In the genomic region with DNA sequence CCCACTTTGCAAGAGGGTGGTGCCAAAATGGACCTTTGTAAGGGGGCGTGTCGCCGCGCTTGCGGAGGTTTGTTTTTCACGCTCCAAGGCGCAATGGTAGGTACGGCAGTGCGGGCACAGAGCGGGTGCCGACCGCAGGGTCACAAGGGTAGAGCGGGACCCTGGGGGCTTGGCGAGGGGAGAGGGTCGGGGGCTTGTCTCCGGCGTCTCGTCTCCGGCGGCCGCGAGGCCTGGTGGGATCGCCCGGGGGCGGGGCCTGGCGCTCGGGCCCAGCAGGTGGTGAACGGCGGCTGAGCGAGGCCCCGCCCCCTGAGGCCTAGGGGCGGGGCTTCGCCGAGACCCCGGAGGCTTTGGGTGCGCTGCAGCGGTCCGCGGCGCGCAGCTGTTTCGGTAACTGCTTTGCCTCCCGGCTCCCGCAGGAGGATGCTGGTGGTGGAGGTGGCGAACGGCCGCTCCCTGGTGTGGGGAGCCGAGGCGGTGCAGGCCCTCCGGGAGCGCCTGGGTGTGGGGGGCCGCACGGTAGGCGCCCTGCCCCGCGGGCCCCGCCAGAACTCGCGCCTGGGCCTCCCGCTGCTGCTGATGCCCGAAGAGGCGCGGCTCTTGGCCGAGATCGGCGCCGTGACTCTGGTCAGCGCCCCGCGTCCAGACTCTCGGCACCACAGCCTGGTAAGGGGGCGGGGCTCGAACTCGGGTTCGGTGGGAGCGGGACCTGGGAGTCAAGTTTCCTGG, we compare ENCODE assay signal across 8 cellular contexts. TPM values are rescaled to one million over a fixed set of nuclear protein-coding genes. Genes with fewer than 3 reads are reported as not detected.
DNase-seq lines count a peak whose midpoint lies in the region; ATAC-seq and TF ChIP-seq lines count a peak whose summit lies in the region.

A gene (plus strand): TSS at position 367 of the 729 bp plus-strand sequence. CDS start 57 bp downstream, at position 424.

- no peaks in the 10 kb centered on the region for H3K9me3 Mint-ChIP-seq in CD4-positive, CD25-positive, alpha-beta regulatory T cell

- H3K4me3 Mint-ChIP-seq in CD4-positive, CD25-positive, alpha-beta regulatory T cell, result peak within 1 kb of the TSS; percentile 95 to 97 (median 96)

- H3K4me1 Mint-ChIP-seq in CD4-positive, CD25-positive, alpha-beta regulatory T cell, result peaks cover 0 to 55% (median 26%) of the 10 kb centered on the region in 4 donors

- H3K36me3 ChIP-seq in CD4-positive, CD25-positive, alpha-beta regulatory T cell (ENCODE audit: control insufficient read depth, insufficient read depth, low read length), result peaks cover 7% of the 10 kb centered on the region

- H3K27me3 Mint-ChIP-seq in CD4-positive, CD25-positive, alpha-beta regulatory T cell, result no peaks in the 10 kb centered on the region

- DNase-seq in CD4-positive, CD25-positive, alpha-beta regulatory T cell, result peak in 2 of 3 donors; percentile 83 to 91
- DNase-seq in NCI-H748 treated with DMSO at 0.1 percent for 48 hours (lab: John Stamatoyannopoulos, UW) (peak; percentile 91), epithelial cell of esophagus (ENCODE audit: low read depth) (peak; percentile 86), mucosa of gallbladder (ENCODE audit: low spot score) (peak; percentile 88)
- peak in 2 of 3 experiments; percentile 81 to 82 for DNase-seq in activated CD8-positive, alpha-beta memory T cell treated with anti-CD3 and anti-CD28 coated beads for 48 hours (ENCODE audit: low read depth in 2 of 3, low spot score in 2 of 3)
- peak; percentile 64 for DNase-seq in stimulated activated CD8-positive, alpha-beta memory T cell treated with anti-CD3 and anti-CD28 coated beads, Interleukin-7, amount 100 ng/mL, for 24 hours (ENCODE audit: low read depth)

- peak; percentile 18 to 19 for ATAC-seq in CD4-positive, CD25-positive, alpha-beta regulatory T cell (ENCODE audit: low read depth in 2 of 2)
- ATAC-seq in GM19328 (IDR thresholded peaks at IDR 0.05; ENCODE audit: unreplicated experiment), result peak; percentile 17
- peak; percentile 29 for ATAC-seq in HG03457 (IDR thresholded peaks at IDR 0.05; ENCODE audit: unreplicated experiment)

- peak within 1 kb of the TSS; percentile 99 to 100 (median 99) for H3K27ac Mint-ChIP-seq in CD4-positive, CD25-positive, alpha-beta regulatory T cell

- H3K4me1 ChIP-seq in CD4-positive, CD25-positive, alpha-beta regulatory T cell (ENCODE audit: control insufficient read depth, insufficient read depth, low read length, poor library complexity, severe bottlenecking), result peaks cover 26% of the 10 kb centered on the region

- H3K4me3 ChIP-seq in CD4-positive, CD25-positive, alpha-beta regulatory T cell (ENCODE audit: low read depth, low read length), result peak within 1 kb of the TSS; percentile 69
- H3K4me3 ChIP-seq in epithelial cell of esophagus (ENCODE audit: low read length), result peak within 1 kb of the TSS; percentile 76

- H3K27me3 ChIP-seq in CD4-positive, CD25-positive, alpha-beta regulatory T cell (ENCODE audit: control insufficient read depth, insufficient read depth, low read length), result no peaks in the 10 kb centered on the region

- H3K27ac ChIP-seq in CD4-positive, CD25-positive, alpha-beta regulatory T cell (ENCODE audit: insufficient read depth, low read length, poor library complexity, severe bottlenecking), result peak within 1 kb of the TSS; percentile 100

- no peaks in the 10 kb centered on the region for H3K9me3 ChIP-seq in CD4-positive, CD25-positive, alpha-beta regulatory T cell (ENCODE audit: control insufficient read depth in 2 of 2, low read length in 2 of 2)

- no peak for TF ChIP-seq CTCF in epithelial cell of esophagus (IDR thresholded peaks at IDR 0.05; ENCODE audit: insufficient read depth, low read depth, low read length, missing control alignments)

- peaks cover 11% of the 10 kb centered on the region for H3K36me3 Mint-ChIP-seq in CD4-positive, CD25-positive, alpha-beta regulatory T cell

RNA-seq across cellular contexts. Expression of the gene that starts here (rescaled TPM):
- 10.1 TPM for total RNA-seq in CD4-positive, CD25-positive, alpha-beta regulatory T cell
- polyA plus RNA-seq in CD4-positive, CD25-positive, alpha-beta regulatory T cell, result 10 to 100 TPM; 36.6 to 55.5 (median 49.7) TPM
- total RNA-seq in mucosa of gallbladder, result 62.6 TPM

Comparison
In these comparisons a context has a peak if more than half of its experiments do, and no peak if none do; other contexts are left out.
1. Peak in every context shown above with its lines: DNase-seq, ATAC-seq, H3K4me3 ChIP-seq and H3K27ac ChIP-seq.